In genomic region chr13:95741584-95742563, GRCh38 we compare ENCODE assay signal across 22 cellular contexts.
DNase-seq lines count a peak whose midpoint lies in the region; ATAC-seq and TF ChIP-seq lines count a peak whose summit lies in the region.
"Had no signal": no experiment of that assay in that cellular context is flagged by ENCODE, and none has a peak within 500 bp of the region (broad histone marks: within the 10 kb centered on the region; RNA-seq: fewer than 3 reads in every experiment).

No MANE protein-coding gene starts in this region.

- H3K9me3 ChIP-seq in heart left ventricle, result peaks cover 0 to 8% (median 0%) of the 10 kb centered on the region in 12 donors
- H3K9me3 ChIP-seq in mesenchymal stem cell (ENCODE audit: control insufficient read depth, low read length), result no peaks in the 10 kb centered on the region
- no peaks in the 10 kb centered on the region for H3K9me3 ChIP-seq in aorta (ENCODE audit: control insufficient read depth, low read length)
- H3K9me3 ChIP-seq: MG63, prostate gland, thoracic aorta had no signal

- no peak overlapping the region for H3K18ac ChIP-seq in mesenchymal stem cell (ENCODE audit: low read depth in 1 of 2, low read length in 2 of 2)

- H3K9ac ChIP-seq in mesenchymal stem cell (ENCODE audit: low read length), result no peak overlapping the region

- H3K4ac ChIP-seq in mesenchymal stem cell (ENCODE audit: low read depth in 1 of 2, low read length in 2 of 2), result no peak overlapping the region

- 95 to 100% (median 97%) methylated on average over 1 to 4 of the region's 4 CpGs for WGBS in heart left ventricle, 4 donors
- WGBS in mesenchymal stem cell, result 95% methylated on average over 4 of the region's 4 CpGs
- 100% methylated on average over 4 of the region's 4 CpGs for WGBS in aorta, 2 donors

- intact Hi-C loops in heart left ventricle (cut with DNase I), result no loop called here
- intact Hi-C loops in left ventricle myocardium superior (cut with micrococcal nuclease), result no loop called here
- intact Hi-C loops in aorta (cut with DNase I), result no loop called here

- H3K14ac ChIP-seq in mesenchymal stem cell (ENCODE audit: low read length in 2 of 2), result peak overlapping the region in 1 of 2 experiments; percentile 66

- no peak overlapping the region for H2BK15ac ChIP-seq in mesenchymal stem cell (ENCODE audit: low read depth, poor library complexity, severe bottlenecking)

- H2AK5ac ChIP-seq in mesenchymal stem cell (ENCODE audit: low read length, severe bottlenecking), result no peak overlapping the region

- no peak overlapping the region for H4K8ac ChIP-seq in mesenchymal stem cell (ENCODE audit: low read length)

- H3K79me1 ChIP-seq in mesenchymal stem cell (replicated peaks; ENCODE audit: low read length, poor library complexity, severe bottlenecking), result peaks cover 20% of the 10 kb centered on the region

- no peak for DNase-seq in heart left ventricle
- no peak for DNase-seq in left ventricle myocardium superior
- DNase-seq in mesenchymal stem cell, result no peak
- DNase-seq in aorta, result no peak
- DNase-seq in NCI-H1694 treated with DMSO at 0.1 percent for 48 hours (lab: John Stamatoyannopoulos, UW), result no peak
- no peak for DNase-seq in brain microvascular endothelial cell
- DNase-seq: activated CD4-positive, alpha-beta T cell treated with anti-CD3 and anti-CD28 coated beads, Interleukin-2, amount 10 ng/mL, durations not matched to agents 7 days and 5 days; activated naive CD4-positive, alpha-beta T cell treated with Interleukin-2 at 50 U/mL for 16 hours; activated T-cell treated with anti-CD3 and anti-CD28 coated beads for 4 hours; anterior cingulate cortex; DMS79; effector CD8-positive, alpha-beta T cell; IMR-90; MG63; NCI-H187 treated with DMSO at 0.1 percent for 48 hours; stimulated activated CD4-positive, alpha-beta T cell treated with anti-CD3 and anti-CD28 coated beads, Interleukin-12 subunit alpha, Interleukin-12 subunit beta, amount 100 ng/mL, for 4 hours; T-helper 1 cell had no signal

- H3K4me3 ChIP-seq in heart left ventricle (no peak overlapping the region), mesenchymal stem cell (ENCODE audit: insufficient read depth in 1 of 2, low read depth in 1 of 2, low read length in 2 of 2) (no peak overlapping the region), aorta (ENCODE audit: low read length in 2 of 2) (no peak overlapping the region), brain microvascular endothelial cell (ENCODE audit: low read depth, low read length) (no peak overlapping the region)
- H3K4me3 ChIP-seq: MG63, prostate gland, thoracic aorta had no signal

- TF ChIP-seq POLR2A in heart left ventricle (IDR thresholded peaks at IDR 0.05), result no peak

- no peak overlapping the region for H2AFZ ChIP-seq in mesenchymal stem cell (ENCODE audit: low read depth, low read length)

- TF ChIP-seq CTCF in heart left ventricle (IDR thresholded peaks at IDR 0.05) (no peak), brain microvascular endothelial cell (IDR thresholded peaks at IDR 0.05; ENCODE audit: low read depth, low read length, missing control alignments) (no peak)

- H3K27me3 ChIP-seq in heart left ventricle (no peaks in the 10 kb centered on the region), mesenchymal stem cell (ENCODE audit: control insufficient read depth in 1 of 2, insufficient read depth in 1 of 2, low read length in 2 of 2) (no peaks in the 10 kb centered on the region), aorta (ENCODE audit: control insufficient read depth in 1 of 2, insufficient read depth in 2 of 2, low read length in 1 of 2) (no peaks in the 10 kb centered on the region), brain microvascular endothelial cell (replicated peaks) (no peaks in the 10 kb centered on the region)
- H3K27me3 ChIP-seq: MG63 had no signal

- no peak overlapping the region for H2BK120ac ChIP-seq in mesenchymal stem cell (ENCODE audit: low read depth, low read length)

- no peak overlapping the region for H3K4me2 ChIP-seq in mesenchymal stem cell (ENCODE audit: low read length, poor library complexity, severe bottlenecking)

- H3K27ac ChIP-seq in heart left ventricle (no peak overlapping the region), mesenchymal stem cell (ENCODE audit: low read length, poor library complexity, severe bottlenecking) (no peak overlapping the region), aorta (ENCODE audit: low read depth in 1 of 2, low read length in 2 of 2) (no peak overlapping the region), brain microvascular endothelial cell (no peak overlapping the region)
- H3K27ac ChIP-seq: C4-2B, prostate gland, thoracic aorta had no signal

- no peak overlapping the region for H2BK12ac ChIP-seq in mesenchymal stem cell (ENCODE audit: low read length in 2 of 2)

- peak in 3 of 4 donors; percentile 14 to 38 (median 16) for ATAC-seq in heart left ventricle
- no peak for ATAC-seq in left ventricle myocardium superior
- peak; percentile 58 for ATAC-seq in HG02870 (IDR thresholded peaks at IDR 0.05; ENCODE audit: unreplicated experiment)
- ATAC-seq in aorta (ENCODE audit: low FRiP score), result peak; percentile 38
- no peak for ATAC-seq in HG03280 (IDR thresholded peaks at IDR 0.05; ENCODE audit: unreplicated experiment)

- H3K23ac ChIP-seq in mesenchymal stem cell (ENCODE audit: low read length in 2 of 2), result no peak overlapping the region

- H4K91ac ChIP-seq in mesenchymal stem cell (ENCODE audit: low read length), result peak overlapping the region; percentile 6

- no peak overlapping the region for H2BK5ac ChIP-seq in mesenchymal stem cell (ENCODE audit: low read depth, low read length, poor library complexity, severe bottlenecking)

- H3K36me3 ChIP-seq in heart left ventricle (no peaks in the 10 kb centered on the region), mesenchymal stem cell (ENCODE audit: control insufficient read depth in 1 of 2, insufficient read depth in 2 of 2, low read depth in 1 of 2, low read length in 2 of 2) (no peaks in the 10 kb centered on the region), aorta (ENCODE audit: control insufficient read depth in 1 of 2, insufficient read depth in 2 of 2, low read length in 1 of 2) (no peaks in the 10 kb centered on the region), brain microvascular endothelial cell (replicated peaks) (no peaks in the 10 kb centered on the region)
- H3K36me3 ChIP-seq: MG63, prostate gland, thoracic aorta had no signal

- in situ Hi-C loops in brain microvascular endothelial cell (cut with HindIII; ENCODE audit: low pct_ligation_motif_present, low sequenced_read_pairs), result no loop called here

- peaks cover 0 to 19% (median 2%) of the 10 kb centered on the region in 12 donors for H3K4me1 ChIP-seq in heart left ventricle
- H3K4me1 ChIP-seq in mesenchymal stem cell (ENCODE audit: control insufficient read depth, insufficient read depth, low read depth, low read length), result no peaks in the 10 kb centered on the region
- peaks cover 0 to 3% of the 10 kb centered on the region in 2 donors for H3K4me1 ChIP-seq in aorta (ENCODE audit: control insufficient read depth in 1 of 2, insufficient read depth in 2 of 2, low read length in 2 of 2)
- H3K4me1 ChIP-seq: prostate gland had no signal

Comparison
In these comparisons a context has a peak if more than half of its experiments do, and no peak if none do; other contexts are left out.
1. ATAC-seq: peak in heart left ventricle (3 of 4), HG02870 (single experiment) and aorta (single experiment); none in left ventricle myocardium superior (single experiment) and HG03280 (single experiment).